In genomic region chr4:101699441-101700117, GRCh38 we compare ENCODE assay signal across 15 cellular contexts.
"Had no signal": no experiment of that assay in that cellular context is flagged by ENCODE, and none has a peak within 500 bp of the region (broad histone marks: within the 10 kb centered on the region; RNA-seq: fewer than 3 reads in every experiment).

No MANE protein-coding gene starts in this region.

- H3K4me3 ChIP-seq: body of pancreas, coronary artery, left ventricle myocardium inferior, neural progenitor cell, ovary, uterus had no signal

- H3K4me2 ChIP-seq: neural progenitor cell had no signal

- ATAC-seq: body of pancreas had no signal

- H3K9ac ChIP-seq: neural progenitor cell had no signal

- H3K27me3 ChIP-seq: body of pancreas, neural progenitor cell, ovary, uterus had no signal

- H3K4me1 ChIP-seq: body of pancreas, left ventricle myocardium inferior, uterus had no signal

- H3K27ac ChIP-seq: body of pancreas, coronary artery, left ventricle myocardium inferior, neural progenitor cell, ovary, uterus had no signal

- H3K9me3 ChIP-seq: body of pancreas, left ventricle myocardium inferior, ovary, uterus had no signal

- H3K36me3 ChIP-seq: left ventricle myocardium inferior, neural progenitor cell, ovary, uterus had no signal

- DNase-seq: activated naive CD4-positive, alpha-beta T cell treated with anti-CD3 and anti-CD28 coated beads, Interleukin-2, amount 50 U/mL, for 16 hours; amniotic stem cell; body of pancreas; central memory CD4-positive, alpha-beta T cell; effector CD4-positive, alpha-beta T cell; islet precursor cell; left ventricle myocardium inferior; ovary; stimulated activated CD4-positive, alpha-beta T cell treated with anti-CD3 and anti-CD28 coated beads, Interleukin-4, amount 100 ng/mL, for 1 hour; stimulated activated CD8-positive, alpha-beta memory T cell treated with anti-CD3 and anti-CD28 coated beads, Interleukin-4, amount 100 ng/mL, for 48 hours; uterus had no signal

- FAIRE-seq: endothelial cell of umbilical vein, frontal cortex had no signal

- H2AFZ ChIP-seq: neural progenitor cell had no signal
